In the genomic region with DNA sequence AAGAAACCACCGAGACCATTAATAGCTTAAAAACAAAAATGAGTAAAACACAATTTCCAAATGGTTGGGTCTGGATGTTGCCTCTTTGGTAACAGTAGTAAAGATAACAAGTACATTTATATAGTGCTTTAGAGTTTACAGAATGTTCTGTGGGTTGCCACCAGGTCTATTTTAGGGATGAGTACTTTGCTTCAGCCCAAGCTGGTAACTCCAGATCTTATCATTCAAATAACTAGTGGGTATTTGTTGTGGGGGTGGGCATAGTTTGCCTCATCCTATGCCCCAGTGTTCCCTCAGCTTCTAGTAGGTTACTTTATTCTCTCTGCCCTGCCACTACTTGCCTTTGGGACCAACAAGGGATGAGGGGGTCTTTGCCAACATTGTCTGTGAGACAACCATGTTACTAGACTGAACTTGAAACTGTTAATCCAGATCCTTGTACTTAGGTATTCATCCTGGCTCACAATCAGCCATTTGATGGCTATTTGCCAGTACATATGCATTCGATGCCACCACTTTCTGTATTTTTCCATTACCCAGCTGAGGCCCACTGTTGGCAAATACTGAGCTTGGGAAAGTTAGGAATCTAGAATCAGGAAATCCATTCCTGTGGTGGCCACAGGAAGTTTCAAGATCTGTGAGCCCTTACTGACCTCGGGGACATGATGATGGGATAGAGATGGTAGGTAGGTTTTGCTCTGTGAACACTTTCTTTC, we compare ENCODE assay signal across 1 cellular context.
TF ChIP-seq lines count a peak whose summit lies in the region.

No MANE protein-coding gene starts in this region.

TF ChIP-seq in H1, 55 proteins besides CTCF, POLR2A, EP300 and RAD21:
- TF ChIP-seq SIRT6 (IDR thresholded peaks at IDR 0.05; ENCODE audit: low read length): no peak
